Comparison of ENCODE assay signal across 1 cellular context in the genomic region with DNA sequence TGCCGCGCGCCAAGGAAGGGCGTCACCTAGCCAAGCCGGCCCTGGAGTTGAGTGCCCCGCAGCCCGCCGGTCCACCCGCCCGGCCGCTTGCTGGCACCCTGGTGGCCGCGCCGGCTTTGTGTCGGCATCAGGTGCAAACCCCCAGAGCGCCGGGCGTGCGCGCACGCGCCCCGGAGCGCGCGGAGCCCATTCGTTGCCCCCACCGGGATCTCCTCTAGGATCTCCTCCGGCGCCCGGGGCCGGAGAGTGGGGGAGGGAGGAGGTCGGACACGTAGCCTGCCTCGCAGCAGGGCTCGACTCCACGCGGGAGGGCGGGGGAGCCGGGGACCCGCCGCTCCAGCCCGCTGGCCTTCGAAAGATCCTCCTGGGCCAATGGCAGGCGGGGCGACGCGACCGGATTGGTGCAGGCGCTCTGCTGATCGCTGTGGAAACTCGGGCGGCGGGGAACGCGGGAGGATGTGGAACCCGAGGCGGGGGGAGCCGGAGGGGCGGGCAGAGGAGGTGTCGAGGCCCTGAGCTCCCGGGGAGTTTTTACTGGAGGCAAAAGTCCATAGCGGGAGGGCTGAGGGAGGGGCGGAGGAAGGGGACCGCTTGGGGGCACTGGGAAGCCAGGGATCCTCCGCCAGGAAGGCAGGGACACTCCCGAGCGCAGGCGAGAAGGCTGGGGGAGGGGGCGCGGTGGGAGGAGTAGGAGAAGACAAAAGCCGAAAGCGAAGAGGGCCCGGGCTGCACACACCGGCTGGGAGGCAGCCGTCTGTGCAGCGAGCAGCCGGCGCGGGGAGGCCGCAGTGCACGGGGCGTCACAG.
TF ChIP-seq lines count a peak whose summit lies in the region.

Gene FADS2 (plus strand): TSS at position 728 of the 806 bp plus-strand sequence. CDS start 91 bp downstream, outside the sequence.

TF ChIP-seq in HepG2, 621 proteins besides CTCF, POLR2A, EP300 and RAD21 (continued from another document and continues in another):
- TF ChIP-seq, protein P1, sequence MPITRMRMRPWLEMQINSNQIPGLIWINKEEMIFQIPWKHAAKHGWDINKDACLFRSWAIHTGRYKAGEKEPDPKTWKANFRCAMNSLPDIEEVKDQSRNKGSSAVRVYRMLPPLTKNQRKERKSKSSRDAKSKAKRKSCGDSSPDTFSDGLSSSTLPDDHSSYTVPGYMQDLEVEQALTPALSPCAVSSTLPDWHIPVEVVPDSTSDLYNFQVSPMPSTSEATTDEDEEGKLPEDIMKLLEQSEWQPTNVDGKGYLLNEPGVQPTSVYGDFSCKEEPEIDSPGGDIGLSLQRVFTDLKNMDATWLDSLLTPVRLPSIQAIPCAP (CRISPR knock-in tag; IDR thresholded peaks at IDR 0.05; ENCODE audit: low read depth): 0 out of 2 replicates have a peak, but pooled peaks have one; percentile 15
- no peak for TF ChIP-seq ZSCAN9 (CRISPR knock-in tag; IDR thresholded peaks at IDR 0.05; ENCODE audit: borderline replicate concordance)
- peak; percentile 92 for TF ChIP-seq MTA1 (CRISPR knock-in tag; IDR thresholded peaks at IDR 0.05; ENCODE audit: borderline replicate concordance)
- TF ChIP-seq ZNF790 (CRISPR knock-in tag; IDR thresholded peaks at IDR 0.05; ENCODE audit: borderline replicate concordance): no peak
- no peak for TF ChIP-seq ZFP36L2 (CRISPR knock-in tag; IDR thresholded peaks at IDR 0.05)
- no peak for TF ChIP-seq HOXD1 (CRISPR knock-in tag; IDR thresholded peaks at IDR 0.05)
- no peak for TF ChIP-seq ZBTB21 (CRISPR knock-in tag; IDR thresholded peaks at IDR 0.05)
- TF ChIP-seq FOXP1 (IDR thresholded peaks at IDR 0.05): no peak
- TF ChIP-seq FOXP1 (CRISPR knock-in tag; IDR thresholded peaks at IDR 0.05): no peak; the same call in 1 of the 2 replicates
- no peak for TF ChIP-seq ZNF24 (IDR thresholded peaks at IDR 0.05)
- TF ChIP-seq, protein P2, sequence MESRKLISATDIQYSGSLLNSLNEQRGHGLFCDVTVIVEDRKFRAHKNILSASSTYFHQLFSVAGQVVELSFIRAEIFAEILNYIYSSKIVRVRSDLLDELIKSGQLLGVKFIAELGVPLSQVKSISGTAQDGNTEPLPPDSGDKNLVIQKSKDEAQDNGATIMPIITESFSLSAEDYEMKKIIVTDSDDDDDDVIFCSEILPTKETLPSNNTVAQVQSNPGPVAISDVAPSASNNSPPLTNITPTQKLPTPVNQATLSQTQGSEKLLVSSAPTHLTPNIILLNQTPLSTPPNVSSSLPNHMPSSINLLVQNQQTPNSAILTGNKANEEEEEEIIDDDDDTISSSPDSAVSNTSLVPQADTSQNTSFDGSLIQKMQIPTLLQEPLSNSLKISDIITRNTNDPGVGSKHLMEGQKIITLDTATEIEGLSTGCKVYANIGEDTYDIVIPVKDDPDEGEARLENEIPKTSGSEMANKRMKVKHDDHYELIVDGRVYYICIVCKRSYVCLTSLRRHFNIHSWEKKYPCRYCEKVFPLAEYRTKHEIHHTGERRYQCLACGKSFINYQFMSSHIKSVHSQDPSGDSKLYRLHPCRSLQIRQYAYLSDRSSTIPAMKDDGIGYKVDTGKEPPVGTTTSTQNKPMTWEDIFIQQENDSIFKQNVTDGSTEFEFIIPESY (CRISPR knock-in tag; IDR thresholded peaks at IDR 0.05): peak; percentile 92
- no peak for TF ChIP-seq ZNF33A (CRISPR knock-in tag; IDR thresholded peaks at IDR 0.05; ENCODE audit: borderline replicate concordance)
- TF ChIP-seq, protein P3, sequence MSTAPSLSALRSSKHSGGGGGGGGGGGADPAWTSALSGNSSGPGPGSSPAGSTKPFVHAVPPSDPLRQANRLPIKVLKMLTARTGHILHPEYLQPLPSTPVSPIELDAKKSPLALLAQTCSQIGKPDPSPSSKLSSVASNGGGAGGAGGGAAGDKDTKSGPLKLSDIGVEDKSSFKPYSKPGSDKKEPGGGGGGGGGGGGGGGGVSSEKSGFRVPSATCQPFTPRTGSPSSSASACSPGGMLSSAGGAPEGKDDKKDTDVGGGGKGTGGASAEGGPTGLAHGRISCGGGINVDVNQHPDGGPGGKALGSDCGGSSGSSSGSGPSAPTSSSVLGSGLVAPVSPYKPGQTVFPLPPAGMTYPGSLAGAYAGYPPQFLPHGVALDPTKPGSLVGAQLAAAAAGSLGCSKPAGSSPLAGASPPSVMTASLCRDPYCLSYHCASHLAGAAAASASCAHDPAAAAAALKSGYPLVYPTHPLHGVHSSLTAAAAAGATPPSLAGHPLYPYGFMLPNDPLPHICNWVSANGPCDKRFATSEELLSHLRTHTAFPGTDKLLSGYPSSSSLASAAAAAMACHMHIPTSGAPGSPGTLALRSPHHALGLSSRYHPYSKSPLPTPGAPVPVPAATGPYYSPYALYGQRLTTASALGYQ (CRISPR knock-in tag; IDR thresholded peaks at IDR 0.05): no peak
- 0 out of 2 replicates have a peak, but pooled peaks have one; percentile 13 for TF ChIP-seq ZNF749 (CRISPR knock-in tag; IDR thresholded peaks at IDR 0.05; ENCODE audit: borderline replicate concordance)
- TF ChIP-seq MED13 (CRISPR knock-in tag; IDR thresholded peaks at IDR 0.05): peak; percentile 44; the same call in 1 of the 2 replicates
- peak; percentile 71; the same call in 1 of the 2 replicates for TF ChIP-seq ZNF691 (CRISPR knock-in tag; IDR thresholded peaks at IDR 0.05; ENCODE audit: borderline replicate concordance, low read depth)
- no peak for TF ChIP-seq SOX6 (IDR thresholded peaks at IDR 0.05)
- peak; percentile 46 for TF ChIP-seq SOX6 (CRISPR knock-in tag; IDR thresholded peaks at IDR 0.05)
- TF ChIP-seq DNMT3B (CRISPR knock-in tag; conservative IDR thresholded peaks at IDR 0.05): no peak
- peak; percentile 9; the same call in 1 of the 2 replicates for TF ChIP-seq HOXA5 (CRISPR knock-in tag; IDR thresholded peaks at IDR 0.05)
- no peak for TF ChIP-seq ZSCAN30 (CRISPR knock-in tag; IDR thresholded peaks at IDR 0.05)
- TF ChIP-seq ZNF17 (CRISPR knock-in tag; IDR thresholded peaks at IDR 0.05): 0 out of 2 replicates have a peak, but pooled peaks have one; percentile 34
- peak; percentile 66 for TF ChIP-seq MED8 (CRISPR knock-in tag; IDR thresholded peaks at IDR 0.05; ENCODE audit: insufficient replicate concordance)
- TF ChIP-seq ZNF574 (CRISPR knock-in tag; IDR thresholded peaks at IDR 0.05): 0 out of 2 replicates have a peak, but pooled peaks have one; percentile 3
- TF ChIP-seq, protein P4, sequence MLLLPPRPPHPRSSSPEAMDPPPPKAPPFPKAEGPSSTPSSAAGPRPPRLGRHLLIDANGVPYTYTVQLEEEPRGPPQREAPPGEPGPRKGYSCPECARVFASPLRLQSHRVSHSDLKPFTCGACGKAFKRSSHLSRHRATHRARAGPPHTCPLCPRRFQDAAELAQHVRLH (CRISPR knock-in tag; IDR thresholded peaks at IDR 0.05; ENCODE audit: borderline replicate concordance, low read depth): peak; percentile 59; the same call in 1 of the 2 replicates
- TF ChIP-seq ZNF776 (CRISPR knock-in tag; IDR thresholded peaks at IDR 0.05): peak; percentile 14
- peak; percentile 25; the same call in 1 of the 2 replicates for TF ChIP-seq TOPORS (CRISPR knock-in tag; IDR thresholded peaks at IDR 0.05)
- TF ChIP-seq ZNF780A (CRISPR knock-in tag; IDR thresholded peaks at IDR 0.05): 0 out of 2 replicates have a peak, but pooled peaks have one; percentile 46
- peak; percentile 17; the same call in 1 of the 2 replicates for TF ChIP-seq GATAD2A (CRISPR knock-in tag; IDR thresholded peaks at IDR 0.05)
- TF ChIP-seq ZNF331 (CRISPR knock-in tag; IDR thresholded peaks at IDR 0.05): 0 out of 2 replicates have a peak, but pooled peaks have one; percentile 14
- TF ChIP-seq NAIF1 (CRISPR knock-in tag; IDR thresholded peaks at IDR 0.05; ENCODE audit: borderline replicate concordance): peak; percentile 23; the same call in 1 of the 2 replicates
- 0 out of 2 replicates have a peak, but pooled peaks have one; percentile 74 for TF ChIP-seq ZNF414 (CRISPR knock-in tag; IDR thresholded peaks at IDR 0.05)
- no peak for TF ChIP-seq CBX2 (IDR thresholded peaks at IDR 0.05; ENCODE audit: low read depth, low read length)
- no peak for TF ChIP-seq CBX2 (CRISPR knock-in tag; IDR thresholded peaks at IDR 0.05; ENCODE audit: low read depth)
- no peak for TF ChIP-seq SALL2 (CRISPR knock-in tag; IDR thresholded peaks at IDR 0.05)
- no peak for TF ChIP-seq FIP1L1 (IDR thresholded peaks at IDR 0.05; ENCODE audit: borderline replicate concordance, insufficient read depth, low read depth, low read length)
- TF ChIP-seq BORCS8-MEF2B (CRISPR knock-in tag; IDR thresholded peaks at IDR 0.05): no peak; the same call in 1 of the 2 replicates
- peak; percentile 56; the same call in 1 of the 2 replicates for TF ChIP-seq KDM5B (CRISPR knock-in tag; IDR thresholded peaks at IDR 0.05; ENCODE audit: borderline replicate concordance)
- no peak for TF ChIP-seq SRSF9 (IDR thresholded peaks at IDR 0.05; ENCODE audit: borderline replicate concordance, insufficient read depth, low read depth, low read length, poor library complexity, severe bottlenecking)
- 0 out of 2 replicates have a peak, but pooled peaks have one; percentile 29 for TF ChIP-seq ZMYM2 (CRISPR knock-in tag; IDR thresholded peaks at IDR 0.05)
- peak; percentile 52; the same call in 1 of the 2 replicates for TF ChIP-seq DRAP1 (CRISPR knock-in tag; IDR thresholded peaks at IDR 0.05)
- TF ChIP-seq, protein P5, sequence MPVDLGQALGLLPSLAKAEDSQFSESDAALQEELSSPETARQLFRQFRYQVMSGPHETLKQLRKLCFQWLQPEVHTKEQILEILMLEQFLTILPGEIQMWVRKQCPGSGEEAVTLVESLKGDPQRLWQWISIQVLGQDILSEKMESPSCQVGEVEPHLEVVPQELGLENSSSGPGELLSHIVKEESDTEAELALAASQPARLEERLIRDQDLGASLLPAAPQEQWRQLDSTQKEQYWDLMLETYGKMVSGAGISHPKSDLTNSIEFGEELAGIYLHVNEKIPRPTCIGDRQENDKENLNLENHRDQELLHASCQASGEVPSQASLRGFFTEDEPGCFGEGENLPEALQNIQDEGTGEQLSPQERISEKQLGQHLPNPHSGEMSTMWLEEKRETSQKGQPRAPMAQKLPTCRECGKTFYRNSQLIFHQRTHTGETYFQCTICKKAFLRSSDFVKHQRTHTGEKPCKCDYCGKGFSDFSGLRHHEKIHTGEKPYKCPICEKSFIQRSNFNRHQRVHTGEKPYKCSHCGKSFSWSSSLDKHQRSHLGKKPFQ (CRISPR knock-in tag; IDR thresholded peaks at IDR 0.05; ENCODE audit: insufficient replicate concordance): no peak
